In the genomic region with DNA sequence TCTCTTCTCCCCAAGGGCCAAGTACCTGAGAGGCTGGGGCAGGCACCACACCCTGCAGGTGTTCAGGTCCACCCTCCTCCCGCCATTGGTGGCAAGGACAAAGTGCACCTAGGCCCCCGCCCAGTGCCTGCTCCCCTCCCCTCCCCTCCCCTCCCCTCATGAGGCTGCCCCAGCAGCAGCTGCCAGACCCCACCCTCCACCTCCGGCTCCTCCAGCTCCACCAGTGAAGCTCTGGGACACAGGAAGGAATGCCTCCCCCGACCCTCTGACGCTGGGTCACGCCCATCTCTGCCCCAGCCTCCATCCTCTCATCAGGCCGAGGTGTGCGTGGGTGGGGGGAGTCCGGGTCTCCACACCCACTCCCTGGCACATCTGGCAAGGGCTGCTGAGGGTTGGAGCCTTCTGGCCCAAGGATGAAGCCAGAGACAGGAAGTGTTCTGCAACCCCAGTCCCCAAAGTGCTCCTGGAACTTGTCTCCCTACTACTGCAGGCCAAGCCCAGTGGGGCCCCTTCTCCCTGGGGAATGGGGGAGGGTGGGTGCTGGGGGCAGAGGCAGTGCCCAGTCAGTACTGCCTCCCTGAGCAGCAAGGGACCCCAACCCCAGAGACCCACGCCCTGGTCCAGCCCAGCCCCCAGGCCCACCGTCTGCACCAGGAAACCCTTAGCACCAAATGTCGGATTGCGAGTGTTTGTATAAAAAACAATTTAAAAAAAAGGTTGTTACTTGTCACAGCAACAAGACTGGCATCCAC, we compare ENCODE assay signal across 1 cellular context.
TF ChIP-seq lines count a peak whose summit lies in the region.

No MANE protein-coding gene starts in this region.

TF ChIP-seq in IMR-90, 13 proteins besides CTCF, POLR2A, EP300 and RAD21:
- TF ChIP-seq FOS (IDR thresholded peaks at IDR 0.05; ENCODE audit: low read depth, low read length) (no peak), CEBPB (IDR thresholded peaks at IDR 0.05; ENCODE audit: low read depth, low read length) (no peak), USF2 (IDR thresholded peaks at IDR 0.05; ENCODE audit: low read depth, low read length) (no peak), RCOR1 (IDR thresholded peaks at IDR 0.05; ENCODE audit: insufficient replicate concordance, low read length) (no peak), MXI1 (IDR thresholded peaks at IDR 0.05; ENCODE audit: borderline replicate concordance, low read depth, low read length) (no peak), BHLHE40 (IDR thresholded peaks at IDR 0.05; ENCODE audit: low read depth, low read length) (no peak), SMC3 (IDR thresholded peaks at IDR 0.05; ENCODE audit: low read depth, low read length) (no peak), MAFK (IDR thresholded peaks at IDR 0.05; ENCODE audit: low read depth, low read length) (no peak), MAZ (IDR thresholded peaks at IDR 0.05; ENCODE audit: borderline replicate concordance, low read depth, low read length) (no peak), CHD1 (IDR thresholded peaks at IDR 0.05; ENCODE audit: low read depth, low read length) (no peak), RFX5 (IDR thresholded peaks at IDR 0.05; ENCODE audit: low read depth, low read length) (no peak), ELK1 (IDR thresholded peaks at IDR 0.05; ENCODE audit: borderline replicate concordance, low read depth, low read length) (no peak), NFE2L2 (IDR thresholded peaks at IDR 0.05; ENCODE audit: low read depth, low read length) (no peak)
TF ChIP-seq in IMR-90: peak in this region for 0.
